9 cellular contexts compared by ENCODE assay signal in genomic region chr1:234866007-234866866, GRCh38.
DNase-seq lines count a peak whose midpoint lies in the region; ATAC-seq, FAIRE-seq and TF ChIP-seq lines count a peak whose summit lies in the region.
"Had no signal": no experiment of that assay in that cellular context is flagged by ENCODE, and none has a peak within 500 bp of the region (broad histone marks: within the 10 kb centered on the region; RNA-seq: fewer than 3 reads in every experiment).

No MANE protein-coding gene starts in this region.

- peak overlapping the region; percentile 77 for H2AK9ac ChIP-seq in IMR-90 (replicated peaks; ENCODE audit: low read depth, low read length, poor library complexity)

- H4K5ac ChIP-seq in IMR-90 (ENCODE audit: low read depth, low read length), result peak overlapping the region; percentile 28

- peak overlapping the region; percentile 63 for H3K18ac ChIP-seq in IMR-90 (ENCODE audit: low read depth, low read length)

- peak overlapping the region; percentile 69 for H2BK5ac ChIP-seq in IMR-90 (ENCODE audit: low read depth, low read length, poor library complexity, severe bottlenecking)

- peak overlapping the region; percentile 70 for H3K4ac ChIP-seq in IMR-90 (ENCODE audit: low read depth, low read length)

- peak overlapping the region; percentile 64 for H4K91ac ChIP-seq in IMR-90 (ENCODE audit: insufficient read depth, low read depth, low read length)

- peak overlapping the region; percentile 50 for H2BK120ac ChIP-seq in IMR-90 (ENCODE audit: low read depth, low read length)

- dilution Hi-C loops in IMR-90 (cut with HindIII; ENCODE audit: low sequenced_read_pairs, unreplicated experiment), result no loop called here

- peak overlapping the region; percentile 29; the same call in 1 of the 2 replicates for H3K4me2 ChIP-seq in IMR-90 (ENCODE audit: low read depth, low read length)
- H3K4me2 ChIP-seq in GM12878 (ENCODE audit: control insufficient read depth, insufficient read depth), result no peak overlapping the region

- H3K4me1 ChIP-seq in IMR-90 (ENCODE audit: control insufficient read depth, insufficient read depth, low read length) (peaks cover 18% of the 10 kb centered on the region), GM12878 (ENCODE audit: control insufficient read depth, insufficient read depth, low read length) (peaks cover 8% of the 10 kb centered on the region; the same call in 1 of the 2 replicates), lower lobe of right lung (peaks cover 38% of the 10 kb centered on the region)

- H3K4me3 ChIP-seq in AG04450 (ENCODE audit: low read depth, low read length), result no peak overlapping the region
- no peak overlapping the region for H3K4me3 ChIP-seq in IMR-90 (ENCODE audit: insufficient read depth, low read depth, low read length)
- H3K4me3 ChIP-seq in GM12878, result no peak overlapping the region
- no peak overlapping the region for H3K4me3 ChIP-seq in lower lobe of right lung

- peak overlapping the region; percentile 20 for H2AK5ac ChIP-seq in IMR-90 (ENCODE audit: low read depth, low read length)

- TF ChIP-seq EP300 in GM12878 (IDR thresholded peaks at IDR 0.05; ENCODE audit: borderline replicate concordance in 1 of 2, control insufficient read depth in 1 of 2, low read depth in 2 of 2, low read length in 2 of 2), result no peak

- SMC1A ChIA-PET in GM12878 (lab: Charles Lee; ENCODE audit: uncharacterized antibody, unreplicated experiment), result no interaction called here

- H3K23ac ChIP-seq in IMR-90 (ENCODE audit: low read depth, low read length), result peak overlapping the region; percentile 10; the same call in 1 of the 2 replicates

- intact Hi-C loops in IMR-90 (cut with micrococcal nuclease), result loop anchor here (1.0 kb wide), 1 partner anchor 10 kb away; no protein-coding TSS in a partner anchor
- intact Hi-C loops in GM12878 (cut with micrococcal nuclease; ENCODE audit: unreplicated experiment), result no loop called here
- intact Hi-C loops in lower lobe of right lung (cut with DNase I), result no loop called here

- H3K27me3 ChIP-seq in AG04450 (ENCODE audit: control insufficient read depth, insufficient read depth, low read length) (no peaks in the 10 kb centered on the region), IMR-90 (ENCODE audit: control insufficient read depth, insufficient read depth, low read length) (no peaks in the 10 kb centered on the region), GM12878 (replicated peaks in 1 of 2; ENCODE audit: control insufficient read depth in 2 of 2, insufficient read depth in 2 of 2, low read length in 1 of 2) (no peaks in the 10 kb centered on the region; a peak in 1 of 4 replicates), lower lobe of right lung (ENCODE audit: low read depth) (no peaks in the 10 kb centered on the region)

- TF ChIP-seq RAD21 in IMR-90 (IDR thresholded peaks at IDR 0.05; ENCODE audit: low read length) (no peak; the same call in 1 of the 2 replicates), GM12878 (IDR thresholded peaks at IDR 0.05; ENCODE audit: insufficient read depth, low read depth, low read length) (no peak)

- ATAC-seq in IMR-90 (ENCODE audit: low read depth) (peak; percentile 84), GM12878 (peak; percentile 59), lower lobe of right lung (peak; percentile 73 to 80), HG02610 (IDR thresholded peaks at IDR 0.05; ENCODE audit: unreplicated experiment) (no peak), HG02588 (IDR thresholded peaks at IDR 0.05; ENCODE audit: unreplicated experiment) (no peak), GM21390 (IDR thresholded peaks at IDR 0.05; ENCODE audit: unreplicated experiment) (no peak)

- CTCF ChIA-PET in AG04450 (lab: Charles Lee) (no interaction called here), IMR-90 (lab: Yijun Ruan, JAX) (interaction anchor here (0.6 kb wide), 1 partner anchor 253 kb away, joined by 5 read pairs; no protein-coding TSS in a partner anchor), GM12878 (lab: Yijun Ruan, JAX) (interaction anchor here (0.6 kb wide), 1 partner anchor 45 kb away, joined by 3 read pairs; no protein-coding TSS in a partner anchor)

- POLR2A ChIA-PET in AG04450 (lab: Yijun Ruan, JAX) (no interaction called here), IMR-90 (lab: Charles Lee; ENCODE audit: unreplicated experiment) (no interaction called here), GM12878 (lab: Charles Lee) (no interaction called here)

- WGBS in IMR-90 (ENCODE audit: extremely low coverage in 2 of 2, insufficient read length in 1 of 2), 2 experiments, result 56% methylated on average over 5 of the region's 18 CpGs; no CpG with 5 or more reads in 1 of the 2 experiments
- 37% methylated on average over 18 of the region's 18 CpGs for WGBS in GM12878 (ENCODE audit: insufficient coverage, insufficient replicate concordance, low lambda C conversion rate, missing lambda C conversion rate)

- no peak overlapping the region for H3K9ac ChIP-seq in IMR-90 (ENCODE audit: low read depth, low read length)
- H3K9ac ChIP-seq in GM12878 (ENCODE audit: control insufficient read depth, insufficient read depth, low read length), result no peak overlapping the region

- peak; percentile 65 for FAIRE-seq in GM12878 (lab: Jason Lieb, UNC)

- RAD21 ChIA-PET in GM12878 (lab: Charles Lee; ENCODE audit: unreplicated experiment), result no interaction called here

- H3K14ac ChIP-seq in IMR-90 (replicated peaks; ENCODE audit: low read depth, low read length), result 0 out of 2 replicates have a peak overlapping the region, but pooled peaks have one; percentile 26

- TF ChIP-seq CTCF in AG04450 (IDR thresholded peaks at IDR 0.05; ENCODE audit: low read depth, low read length) (no peak), IMR-90 (conservative IDR thresholded peaks at IDR 0.05; ENCODE audit: low read depth, low read length) (no peak), GM12878 (IDR thresholded peaks at IDR 0.05 in 2 of 3, conservative IDR thresholded peaks at IDR 0.05 in 1 of 3; ENCODE audit: control insufficient read depth in 2 of 3, extremely low read depth in 1 of 3, insufficient read depth in 1 of 3, low read depth in 3 of 3, low read length in 3 of 3) (no peak), lower lobe of right lung (IDR thresholded peaks at IDR 0.05) (no peak)

- H3K79me2 ChIP-seq in GM12878 (ENCODE audit: control insufficient read depth, insufficient read depth, low read length), result no peaks in the 10 kb centered on the region

- TF ChIP-seq POLR2A in IMR-90 (IDR thresholded peaks at IDR 0.05; ENCODE audit: low read depth, low read length) (no peak), GM12878 (IDR thresholded peaks at IDR 0.05; ENCODE audit: low read depth, low read length) (no peak)

- H3K36me3 ChIP-seq in IMR-90 (ENCODE audit: control insufficient read depth, insufficient read depth, low read length), result no peaks in the 10 kb centered on the region
- no peaks in the 10 kb centered on the region for H3K36me3 ChIP-seq in GM12878 (ENCODE audit: control insufficient read depth in 2 of 2, insufficient read depth in 2 of 2, low read length in 1 of 2)
- H3K36me3 ChIP-seq in lower lobe of right lung, result no peaks in the 10 kb centered on the region

- no peak overlapping the region for H3K27ac ChIP-seq in AG04450 (ENCODE audit: low read depth, low read length)
- H3K27ac ChIP-seq in IMR-90 (ENCODE audit: insufficient read depth, low read length), result peak overlapping the region; percentile 33
- H3K27ac ChIP-seq in GM12878 (ENCODE audit: control insufficient read depth, insufficient read depth), result no peak overlapping the region
- H3K27ac ChIP-seq in lower lobe of right lung, result no peak overlapping the region

- peaks cover 7% of the 10 kb centered on the region for H3K9me3 ChIP-seq in AG04450 (ENCODE audit: control insufficient read depth, insufficient read depth, low read length)
- H3K9me3 ChIP-seq in IMR-90 (ENCODE audit: control insufficient read depth, insufficient read depth, low read length), result peaks cover 5% of the 10 kb centered on the region
- peaks cover 4% of the 10 kb centered on the region; the same call in 2 of the 3 replicates for H3K9me3 ChIP-seq in GM12878 (replicated peaks; ENCODE audit: control insufficient read depth, insufficient read depth, low read length)
- no peaks in the 10 kb centered on the region for H3K9me3 ChIP-seq in lower lobe of right lung

- no TSS peak for BruUV-seq in IMR-90 (replicated peaks; lab: Mats Ljungman, UMichigan)
- BruUV-seq in GM12878 (replicated peaks; lab: Mats Ljungman, UMichigan), result no TSS peak

- H3K56ac ChIP-seq in IMR-90 (ENCODE audit: extremely low read depth, insufficient read depth, low read length), result no peak overlapping the region

- H3K9me1 ChIP-seq in IMR-90 (ENCODE audit: insufficient read depth, low read length), result peaks cover 25% of the 10 kb centered on the region

- DNase-seq in AG04450 (ENCODE audit: low read depth, low spot score), result peak; percentile 47
- DNase-seq in IMR-90, result peak; percentile 90
- DNase-seq in GM12878 (ENCODE audit: low read depth, low spot score), result no peak
- peak; percentile 52 for DNase-seq in lower lobe of right lung
- DNase-seq in NCI-H128 (lab: John Stamatoyannopoulos, UW; ENCODE audit: unreplicated experiment), result no peak
- DNase-seq: hypothalamus had no signal

- no peaks in the 10 kb centered on the region for H3K79me1 ChIP-seq in IMR-90 (ENCODE audit: low read depth in 1 of 2, low read length in 2 of 2)

- peak overlapping the region in 1 of 2 experiments; percentile 35; a peak in 1 of 4 replicates for H4K8ac ChIP-seq in IMR-90 (ENCODE audit: low read depth in 2 of 2, low read length in 2 of 2)

- in situ Hi-C loops in IMR-90 (cut with MboI; ENCODE audit: low sequenced_read_pairs) (loop anchor here (25.0 kb wide), 3 partner anchors 221 to 379 kb away; partner anchors contain the start of genes IRF2BP2 and TARBP1), GM12878 (cut with MboI) (no loop called here)

- peak overlapping the region; percentile 70 for H2BK20ac ChIP-seq in IMR-90 (ENCODE audit: low read depth, low read length)

- no peaks in the 10 kb centered on the region for H4K20me1 ChIP-seq in IMR-90 (ENCODE audit: insufficient read depth, low read length)
- H4K20me1 ChIP-seq in GM12878 (ENCODE audit: control insufficient read depth, insufficient read depth), result no peaks in the 10 kb centered on the region

- peak overlapping the region; percentile 42; the same call in 1 of the 3 replicates for H2BK15ac ChIP-seq in IMR-90 (ENCODE audit: low read depth, low read length)

- H2AFZ ChIP-seq in IMR-90 (replicated peaks; ENCODE audit: low read length, poor library complexity), result peak overlapping the region; percentile 72
- H2AFZ ChIP-seq in GM12878 (ENCODE audit: control insufficient read depth, low read depth, low read length), result no peak overlapping the region

TF ChIP-seq in GM12878, 131 proteins besides CTCF, POLR2A, EP300 and RAD21:
- TF ChIP-seq RUNX3 (IDR thresholded peaks at IDR 0.05; ENCODE audit: low read length), result peak; percentile 28; the same call in 1 of the 2 replicates
- 0 out of 2 replicates have a peak, but pooled peaks have one; percentile 15 for TF ChIP-seq IKZF1 (conservative IDR thresholded peaks at IDR 0.05)
- 0 out of 2 replicates have a peak, but pooled peaks have one; percentile 16 for TF ChIP-seq JUNB (IDR thresholded peaks at IDR 0.05)
- TF ChIP-seq YY1 (IDR thresholded peaks at IDR 0.05; ENCODE audit: low read depth, low read length), result peak; percentile 44; the same call in 1 of the 2 replicates
- no peak for TF ChIP-seq PAX8 (IDR thresholded peaks at IDR 0.05)
- peak; percentile 14; the same call in 1 of the 2 replicates for TF ChIP-seq CREB1 (IDR thresholded peaks at IDR 0.05; ENCODE audit: low read depth)

Comparison
In these comparisons a context has a peak if more than half of its experiments do, and no peak if none do; other contexts are left out.
1. DNase-seq: peak in AG04450 (single experiment), IMR-90 (single experiment) and lower lobe of right lung (single experiment); none in GM12878 (single experiment) and NCI-H128 (single experiment).
2. ATAC-seq: peak in IMR-90 (single experiment), GM12878 (single experiment) and lower lobe of right lung (2 of 2); none in HG02610 (single experiment), HG02588 (single experiment) and GM21390 (single experiment).